ENCODE assay signal across 11 cellular contexts in the genomic region with DNA sequence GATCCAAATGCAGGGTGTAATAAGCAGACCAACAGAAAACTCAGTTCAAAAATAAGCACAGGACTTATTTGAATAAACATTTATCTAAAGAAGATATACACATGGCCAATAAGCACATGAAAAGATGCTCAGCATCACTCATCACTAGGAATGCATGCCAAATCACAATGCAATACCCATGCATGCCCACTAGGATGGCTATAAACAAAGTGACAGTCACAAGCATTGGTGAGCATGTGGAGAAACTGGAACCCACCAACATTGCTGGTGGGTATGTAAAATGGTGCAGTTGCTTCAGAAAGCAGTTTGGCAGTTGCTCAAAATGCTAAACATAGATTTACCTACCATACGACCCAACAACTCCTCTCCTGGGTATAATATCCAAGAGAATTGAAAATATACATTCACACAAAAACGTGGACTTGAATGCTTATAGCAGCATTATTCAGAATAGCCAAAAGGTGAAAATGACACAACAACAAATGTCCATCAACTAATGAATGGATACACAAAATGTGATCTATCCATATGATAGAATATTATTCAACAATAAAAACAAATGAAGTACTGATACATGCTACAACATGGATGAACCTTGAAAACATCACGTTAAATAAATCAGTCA. TPM values are rescaled to one million over a fixed set of nuclear protein-coding genes. Genes with fewer than 3 reads are reported as not detected.
A peak's percentile ranks its signal among the peaks of the same experiment; 100 is the strongest.
DNase-seq lines count a peak whose midpoint lies in the region; ATAC-seq and TF ChIP-seq lines count a peak whose summit lies in the region.
"Had no signal": no experiment of that assay in that cellular context is flagged by ENCODE, and none has a peak within 500 bp of the region (broad histone marks: within the 10 kb centered on the region; RNA-seq: fewer than 3 reads in every experiment).

No MANE protein-coding gene starts in this region.

- H4K20me1 ChIP-seq in BLaER1 treated with 17β-estradiol and CSF1 and Interleukin-3, amounts not matched to agents 10 nM and 100 nM, result peaks cover 36 to 97% (median 66%) of the 10 kb centered on the region in 11 experiments; a peak in 19 of 22 replicates
- H4K20me1 ChIP-seq in HCT116 (ENCODE audit: insufficient read depth), result peaks cover 23% of the 10 kb centered on the region; the same call in 1 of the 2 replicates

- no peak for TF ChIP-seq POLR2A in HCT116 (IDR thresholded peaks at IDR 0.05; ENCODE audit: borderline replicate concordance, extremely low read depth, insufficient read depth, insufficient read length)

- no peak overlapping the region; a peak in 1 of 22 replicates for H3K27ac ChIP-seq in BLaER1 treated with 17β-estradiol and CSF1 and Interleukin-3, amounts not matched to agents 10 nM and 100 nM
- H3K27ac ChIP-seq in HCT116 (ENCODE audit: low read depth, low read length), result no peak overlapping the region
- H3K27ac ChIP-seq in mesendoderm (ENCODE audit: low read depth, low read length), result no peak overlapping the region
- H3K27ac ChIP-seq: prostate gland had no signal

- peaks cover 0 to 18% (median 5%) of the 10 kb centered on the region in 11 experiments; a peak in 6 of 22 replicates for H3K36me3 ChIP-seq in BLaER1 treated with 17β-estradiol and CSF1 and Interleukin-3, amounts not matched to agents 10 nM and 100 nM
- H3K36me3 ChIP-seq in HCT116 (ENCODE audit: control insufficient read depth in 1 of 2, insufficient read depth in 2 of 2, low read length in 2 of 2), result no peaks in the 10 kb centered on the region
- no peaks in the 10 kb centered on the region for H3K36me3 ChIP-seq in adipocyte (ENCODE audit: control insufficient read depth, insufficient read depth, low read length, severe bottlenecking)
- H3K36me3 ChIP-seq in mesendoderm (ENCODE audit: control insufficient read depth, insufficient read depth, low read length), result no peaks in the 10 kb centered on the region
- H3K36me3 ChIP-seq: prostate gland had no signal

- H3K79me2 ChIP-seq in HCT116 (ENCODE audit: insufficient read depth, low read length), result peaks cover 93% of the 10 kb centered on the region
- peaks cover 53% of the 10 kb centered on the region for H3K79me2 ChIP-seq in mesendoderm (ENCODE audit: control insufficient read depth, insufficient read depth, low read length)

- intact Hi-C loops in HCT116 (cut with micrococcal nuclease), result no loop called here

- H3K4me1 ChIP-seq in BLaER1 treated with 17β-estradiol and CSF1 and Interleukin-3, amounts not matched to agents 10 nM and 100 nM, result peaks cover 39 to 64% (median 43%) of the 10 kb centered on the region in 10 experiments
- H3K4me1 ChIP-seq in HCT116 (ENCODE audit: control insufficient read depth in 1 of 2, insufficient read depth in 2 of 2, low read length in 2 of 2), result peaks cover 0 to 11% of the 10 kb centered on the region in 2 experiments; a peak in 1 of 4 replicates
- H3K4me1 ChIP-seq in adipocyte (ENCODE audit: control insufficient read depth, insufficient read depth, low read length), result peaks cover 14% of the 10 kb centered on the region
- peaks cover 5% of the 10 kb centered on the region for H3K4me1 ChIP-seq in mesendoderm (ENCODE audit: control insufficient read depth, low read depth, low read length)
- H3K4me1 ChIP-seq: prostate gland had no signal

- H2AK5ac ChIP-seq in mesendoderm (ENCODE audit: low read length), result no peak overlapping the region

- DNase-seq in HCT116 (ENCODE audit: low read depth, low spot score) (peak; percentile 28), adipocyte (ENCODE audit: low read depth) (peak; percentile 35), mesendoderm (peak; percentile 55), foreskin melanocyte (no peak), 8988T (no peak), islet precursor cell (no peak)
- DNase-seq: activated CD4-positive, CD25-positive, alpha-beta regulatory T cell treated with anti-CD3 and anti-CD28 coated beads, Interleukin-2, amount 50 U/mL, for 72 hours had no signal

- WGBS in mesendoderm (ENCODE audit: extremely low coverage, insufficient coverage, low lambda C conversion rate), result no CpG with 5 or more reads among the region's 3 CpGs

- RAD21 ChIA-PET in HCT116 (lab: Charles Lee; ENCODE audit: low non-redundant PET in 1 of 2, low total read pairs in 2 of 2, uncharacterized antibody in 2 of 2, unreplicated experiment in 2 of 2), result no interaction called here

- H2BK120ac ChIP-seq in mesendoderm (ENCODE audit: low read depth, low read length), result no peak overlapping the region

- no peaks in the 10 kb centered on the region for H3K9me3 ChIP-seq in BLaER1 treated with 17β-estradiol and CSF1 and Interleukin-3, amounts not matched to agents 10 nM and 100 nM (replicated peaks in 1 of 11)
- H3K9me3 ChIP-seq in HCT116 (ENCODE audit: control insufficient read depth in 1 of 2, insufficient read depth in 1 of 2, low read depth in 1 of 2, low read length in 2 of 2), result no peaks in the 10 kb centered on the region
- H3K9me3 ChIP-seq in adipocyte (ENCODE audit: control insufficient read depth, low read length), result no peaks in the 10 kb centered on the region
- H3K9me3 ChIP-seq: prostate gland had no signal

- H3K4ac ChIP-seq in mesendoderm (ENCODE audit: low read depth, low read length), result no peak overlapping the region

- no peak overlapping the region for H4K5ac ChIP-seq in mesendoderm (ENCODE audit: low read length)

- H3K56ac ChIP-seq in mesendoderm (ENCODE audit: low read length), result no peak overlapping the region

- POLR2A ChIA-PET in HCT116 (lab: Charles Lee), result no interaction called here

- peaks cover 26% of the 10 kb centered on the region for H3K79me1 ChIP-seq in mesendoderm (ENCODE audit: low read length)

- H3K4me2 ChIP-seq in BLaER1 treated with 17β-estradiol and CSF1 and Interleukin-3, amounts not matched to agents 10 nM and 100 nM, result peak overlapping the region in 10 of 11 experiments; percentile 53 to 78 (median 70); a peak in 11 of 22 replicates
- H3K4me2 ChIP-seq in HCT116 (ENCODE audit: low read length) (no peak overlapping the region), mesendoderm (ENCODE audit: low read length) (no peak overlapping the region)

- H2BK15ac ChIP-seq in mesendoderm (replicated peaks; ENCODE audit: low read depth), result no peak overlapping the region

- H3K23ac ChIP-seq in mesendoderm (ENCODE audit: low read length), result no peak overlapping the region

- CTCF ChIA-PET in HCT116 (lab: Charles Lee), result no interaction called here

- H3K9me2 ChIP-seq in HCT116 (ENCODE audit: insufficient read depth), result no peaks in the 10 kb centered on the region

- H3K18ac ChIP-seq in mesendoderm (ENCODE audit: low read length), result no peak overlapping the region

- H3K27me3 ChIP-seq in BLaER1 treated with 17β-estradiol and CSF1 and Interleukin-3, amounts not matched to agents 10 nM and 100 nM, result no peaks in the 10 kb centered on the region
- H3K27me3 ChIP-seq in HCT116 (ENCODE audit: insufficient read depth, low read length) (no peaks in the 10 kb centered on the region), adipocyte (replicated peaks; ENCODE audit: control insufficient read depth, insufficient read depth, low read length) (no peaks in the 10 kb centered on the region), mesendoderm (ENCODE audit: insufficient read depth, low read length, poor library complexity) (no peaks in the 10 kb centered on the region)

- TF ChIP-seq RAD21 in HCT116 (IDR thresholded peaks at IDR 0.05; ENCODE audit: low read depth), result no peak

- no peak overlapping the region for H2BK5ac ChIP-seq in mesendoderm (ENCODE audit: low read length)

- peak in 2 of 3 experiments; percentile 73 to 76; a peak in 4 of 6 replicates for TF ChIP-seq CTCF in HCT116 (IDR thresholded peaks at IDR 0.05 in 2 of 3, conservative IDR thresholded peaks at IDR 0.05 in 1 of 3; ENCODE audit: borderline replicate concordance in 1 of 3, insufficient read depth in 1 of 3, low read depth in 2 of 3, low read length in 2 of 3)

- no peak overlapping the region for H2AFZ ChIP-seq in HCT116 (ENCODE audit: low read depth, low read length, poor library complexity, severe bottlenecking)

- no peak overlapping the region for H4K8ac ChIP-seq in mesendoderm (ENCODE audit: low read depth, low read length)

- BruUV-seq in HCT116 (replicated peaks; lab: Mats Ljungman, UMichigan), result no TSS peak

- no peak overlapping the region for H3K9ac ChIP-seq in BLaER1 treated with 17β-estradiol and CSF1 and Interleukin-3, amounts not matched to agents 10 nM and 100 nM
- H3K9ac ChIP-seq in HCT116 (ENCODE audit: low read length), result no peak overlapping the region
- H3K9ac ChIP-seq in adipocyte (ENCODE audit: low read length), result no peak overlapping the region
- H3K9ac ChIP-seq in mesendoderm (ENCODE audit: low read length), result no peak overlapping the region

- ATAC-seq in HCT116, result peak; percentile 89
- no peak for ATAC-seq in HG02642 (IDR thresholded peaks at IDR 0.05; ENCODE audit: poor library complexity, unreplicated experiment)

- no peak overlapping the region for H3K4me3 ChIP-seq in BLaER1 treated with 17β-estradiol and CSF1 and Interleukin-3, amounts not matched to agents 10 nM and 100 nM
- H3K4me3 ChIP-seq in HCT116 (replicated peaks in 1 of 2; ENCODE audit: low read depth in 1 of 2, low read length in 2 of 2), result no peak overlapping the region
- no peak overlapping the region for H3K4me3 ChIP-seq in adipocyte (ENCODE audit: low read length)
- no peak overlapping the region for H3K4me3 ChIP-seq in mesendoderm (ENCODE audit: low read length)
- H3K4me3 ChIP-seq: prostate gland had no signal

TF ChIP-seq in HCT116, 20 proteins besides CTCF, POLR2A, EP300 and RAD21 (continues in another document):
- TF ChIP-seq, protein P1, sequence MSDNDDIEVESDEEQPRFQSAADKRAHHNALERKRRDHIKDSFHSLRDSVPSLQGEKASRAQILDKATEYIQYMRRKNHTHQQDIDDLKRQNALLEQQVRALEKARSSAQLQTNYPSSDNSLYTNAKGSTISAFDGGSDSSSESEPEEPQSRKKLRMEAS (IDR thresholded peaks at IDR 0.05), result no peak
- TF ChIP-seq ZNF274 (IDR thresholded peaks at IDR 0.05; ENCODE audit: low read depth, low read length) (no peak), SRF (IDR thresholded peaks at IDR 0.05; ENCODE audit: low read depth) (no peak), CBX3 (IDR thresholded peaks at IDR 0.05; ENCODE audit: low read depth) (no peak), SIN3A (IDR thresholded peaks at IDR 0.05; ENCODE audit: low read depth) (no peak), SP1 (IDR thresholded peaks at IDR 0.05; ENCODE audit: low read depth) (no peak), EZH2 (IDR thresholded peaks at IDR 0.05) (no peak), TCF7L2 (IDR thresholded peaks at IDR 0.05; ENCODE audit: borderline replicate concordance, extremely low read depth, insufficient read depth, insufficient read length) (no peak), CEBPB (IDR thresholded peaks at IDR 0.05; ENCODE audit: low read depth) (no peak), EGR1 (IDR thresholded peaks at IDR 0.05; ENCODE audit: low read depth) (no peak)

RNA-seq across cellular contexts. Expression of gene UBE2O, which starts 20.1 kb away (rescaled TPM):
- 59.1 TPM for total RNA-seq in HCT116 (2021; ENCODE audit: unreplicated experiment)
- 50.2 and 72.6 TPM in 2 replicates for polyA plus RNA-seq in HCT116 (2012)
- polyA plus RNA-seq in mesendoderm (2013, experiment 1 of 2), result 21.4 TPM
- 21.3 TPM for polyA plus RNA-seq in mesendoderm (2013, experiment 2 of 2)

RNA-seq across cellular contexts. Expression of gene AANAT, which starts 34.6 kb away (rescaled TPM):
- total RNA-seq in HCT116 (2021; ENCODE audit: unreplicated experiment), result not detected
- polyA plus RNA-seq in HCT116 (2012), result 0.24 and 0.36 TPM in 2 replicates
- 0.15 TPM for polyA plus RNA-seq in mesendoderm (2013, experiment 1 of 2)
- polyA plus RNA-seq in mesendoderm (2013, experiment 2 of 2), result 0.14 TPM
- total RNA-seq: prostate gland, urinary bladder had no signal
- polyA plus RNA-seq: urinary bladder had no signal

RNA-seq across cellular contexts. Expression of gene SPHK1, which starts 48.4 kb away (rescaled TPM):
- 4.6 TPM for total RNA-seq in HCT116 (2021; ENCODE audit: unreplicated experiment)
- polyA plus RNA-seq in HCT116 (2012), result 3.3 and 3.8 TPM in 2 replicates
- 0.44 TPM for polyA plus RNA-seq in mesendoderm (2013, experiment 1 of 2)
- polyA plus RNA-seq in mesendoderm (2013, experiment 2 of 2), result 0.35 TPM

Comparison
In these comparisons a context has a peak if more than half of its experiments do, and no peak if none do; other contexts are left out.
1. H3K4me2 ChIP-seq: peak in BLaER1 treated with 17β-estradiol and CSF1 and Interleukin-3, amounts not matched to agents 10 nM and 100 nM (10 of 11); none in HCT116 (single experiment) and mesendoderm (single experiment).
2. DNase-seq: peak in HCT116 (single experiment), adipocyte (single experiment) and mesendoderm (single experiment); none in foreskin melanocyte (single experiment), 8988T (single experiment) and islet precursor cell (single experiment).